ENCODE assay signal across 8 cellular contexts in the genomic region with DNA sequence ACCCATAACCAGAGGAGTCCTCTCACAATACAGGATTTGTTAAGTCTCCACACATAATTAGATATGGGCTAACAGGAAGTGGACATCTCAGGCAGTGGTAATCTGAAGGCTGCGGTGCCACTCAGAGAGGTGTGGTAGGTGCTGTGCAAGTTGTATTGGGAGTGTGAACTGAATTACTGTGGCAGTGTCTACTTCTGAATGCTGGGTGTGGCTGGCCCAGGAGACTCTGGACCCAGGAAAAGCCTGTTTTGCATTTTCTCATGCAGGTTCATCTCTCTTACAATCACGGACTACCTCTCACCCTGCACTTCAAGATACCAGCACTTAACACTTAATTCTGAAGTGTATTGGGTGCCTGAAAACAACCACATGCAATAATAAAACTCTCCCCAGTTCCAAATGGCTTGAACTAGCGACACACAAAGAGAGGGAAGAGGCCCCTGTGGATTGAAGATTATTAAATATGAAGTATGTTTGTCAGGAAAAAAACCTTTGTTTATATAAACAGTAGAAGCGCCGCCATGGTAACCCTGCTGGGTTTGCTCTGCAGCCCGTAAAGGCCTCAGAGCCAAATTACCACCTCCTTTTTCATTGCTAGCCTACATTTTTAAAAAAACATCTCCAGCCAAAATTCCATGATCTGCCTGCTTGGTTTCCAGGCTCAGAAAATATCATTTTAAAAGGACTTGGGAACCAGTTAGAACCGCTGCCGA.
DNase-seq lines count a peak whose midpoint lies in the region; ATAC-seq and TF ChIP-seq lines count a peak whose summit lies in the region.

No MANE protein-coding gene starts in this region.

- CTCF ChIA-PET in PC-9 (lab: Charles Lee) (no interaction called here), OCI-LY7 (lab: Charles Lee; ENCODE audit: unreplicated experiment) (no interaction called here)

- DNase-seq in DMS79 treated with DMSO at 0.1 percent for 48 hours (lab: John Stamatoyannopoulos, UW), result peak; percentile 89
- peak; percentile 50 to 54 for DNase-seq in PC-9
- DNase-seq in fibroblast of the conjunctiva (ENCODE audit: low read depth), result peak; percentile 42
- DNase-seq in retina, result peak; percentile 46
- DNase-seq in stimulated activated effector memory CD8-positive, alpha-beta T cell treated with anti-CD3 and anti-CD28 coated beads, Interleukin-12 subunit alpha, Interleukin-12 subunit beta, amount 100 ng/mL, for 72 hours (ENCODE audit: low spot score in 2 of 2), result no peak
- no peak for DNase-seq in OCI-LY7 (ENCODE audit: low spot score)
- no peak for DNase-seq in activated effector memory CD4-positive, alpha-beta T cell treated with Interleukin-2 at 50 U/mL for 16 hours

- no peak overlapping the region for H3K4me3 ChIP-seq in PC-9
- H3K4me3 ChIP-seq in OCI-LY7 (ENCODE audit: low read depth, low read length, poor library complexity, severe bottlenecking), result no peak overlapping the region

- intact Hi-C loops in PC-9 (cut with micrococcal nuclease; ENCODE audit: unreplicated experiment), result loop anchor here (5.0 to 10.0 kb wide), 3 partner anchors 172 to 845 kb away; a partner anchor contains a TSS
- intact Hi-C loops in OCI-LY7 (cut with micrococcal nuclease; ENCODE audit: unreplicated experiment), result loop anchor here (5.0 kb wide), 1 partner anchor 282 kb away; no protein-coding TSS in a partner anchor

- H3K9me2 ChIP-seq in PC-9 (ENCODE audit: insufficient read depth) (no peaks in the 10 kb centered on the region), OCI-LY7 (ENCODE audit: insufficient read depth, low read length) (no peaks in the 10 kb centered on the region)

- H3K4me2 ChIP-seq in PC-9 (no peak overlapping the region), OCI-LY7 (ENCODE audit: low read length) (no peak overlapping the region)

- TF ChIP-seq CTCF in PC-9 (conservative IDR thresholded peaks at IDR 0.05) (no peak), OCI-LY7 (conservative IDR thresholded peaks at IDR 0.05; ENCODE audit: low read length) (no peak)

- no peaks in the 10 kb centered on the region for H3K36me3 Mint-ChIP-seq in stimulated activated effector memory CD8-positive, alpha-beta T cell treated with anti-CD3 and anti-CD28 coated beads, Interleukin-12 subunit alpha, Interleukin-12 subunit beta, amount 100 ng/mL, for 72 hours

- no peak overlapping the region for H3K27ac Mint-ChIP-seq in stimulated activated effector memory CD8-positive, alpha-beta T cell treated with anti-CD3 and anti-CD28 coated beads, Interleukin-12 subunit alpha, Interleukin-12 subunit beta, amount 100 ng/mL, for 72 hours

- no peak overlapping the region for H3K27ac ChIP-seq in PC-9
- no peak overlapping the region for H3K27ac ChIP-seq in OCI-LY7 (ENCODE audit: low read depth, low read length, poor library complexity, severe bottlenecking)

- no peak for ATAC-seq in stimulated activated effector memory CD8-positive, alpha-beta T cell treated with anti-CD3 and anti-CD28 coated beads, Interleukin-12 subunit alpha, Interleukin-12 subunit beta, amount 100 ng/mL, for 72 hours
- no peak for ATAC-seq in HG02973 (IDR thresholded peaks at IDR 0.05; ENCODE audit: unreplicated experiment)

- H3K9me3 ChIP-seq in PC-9 (ENCODE audit: insufficient read depth, low read depth) (no peaks in the 10 kb centered on the region), OCI-LY7 (ENCODE audit: low read length) (no peaks in the 10 kb centered on the region)

- no peaks in the 10 kb centered on the region for H3K79me2 ChIP-seq in PC-9 (ENCODE audit: low read depth)
- no peaks in the 10 kb centered on the region for H3K79me2 ChIP-seq in OCI-LY7 (ENCODE audit: insufficient read depth, low read depth, low read length)

- H2AFZ ChIP-seq in PC-9 (no peak overlapping the region), OCI-LY7 (ENCODE audit: low read length) (no peak overlapping the region)

- POLR2A ChIA-PET in PC-9 (lab: Charles Lee; ENCODE audit: unreplicated experiment) (no interaction called here), OCI-LY7 (lab: Charles Lee) (no interaction called here)

- H3K4me1 Mint-ChIP-seq in stimulated activated effector memory CD8-positive, alpha-beta T cell treated with anti-CD3 and anti-CD28 coated beads, Interleukin-12 subunit alpha, Interleukin-12 subunit beta, amount 100 ng/mL, for 72 hours, result peaks cover 32% of the 10 kb centered on the region

- H3K4me1 ChIP-seq in PC-9 (replicated peaks; ENCODE audit: insufficient read depth), result peaks cover 9% of the 10 kb centered on the region; the same call in 1 of the 2 replicates
- H3K4me1 ChIP-seq in OCI-LY7 (ENCODE audit: insufficient read depth, low read length, poor library complexity, severe bottlenecking), result no peaks in the 10 kb centered on the region

- H3K9me3 Mint-ChIP-seq in stimulated activated effector memory CD8-positive, alpha-beta T cell treated with anti-CD3 and anti-CD28 coated beads, Interleukin-12 subunit alpha, Interleukin-12 subunit beta, amount 100 ng/mL, for 72 hours, result peaks cover 3% of the 10 kb centered on the region

- H3K27me3 ChIP-seq in PC-9 (ENCODE audit: insufficient read depth, low read depth), result peaks cover 13% of the 10 kb centered on the region

- no peaks in the 10 kb centered on the region for H3K36me3 ChIP-seq in PC-9 (ENCODE audit: low read depth)
- H3K36me3 ChIP-seq in OCI-LY7 (ENCODE audit: insufficient read depth, low read length), result no peaks in the 10 kb centered on the region

- peaks cover 9% of the 10 kb centered on the region; the same call in 1 of the 2 replicates for H3F3A ChIP-seq in PC-9 (ENCODE audit: insufficient read depth, low read depth)

- no TSS peak for BruUV-seq in PC-9 (replicated peaks; lab: Mats Ljungman, UMichigan)
- no TSS peak for BruUV-seq in OCI-LY7 (replicated peaks; lab: Mats Ljungman, UMichigan)

- H3K4me3 Mint-ChIP-seq in stimulated activated effector memory CD8-positive, alpha-beta T cell treated with anti-CD3 and anti-CD28 coated beads, Interleukin-12 subunit alpha, Interleukin-12 subunit beta, amount 100 ng/mL, for 72 hours, result no peak overlapping the region

- H4K20me1 ChIP-seq in PC-9 (ENCODE audit: insufficient read depth), result no peaks in the 10 kb centered on the region
- H4K20me1 ChIP-seq in OCI-LY7 (ENCODE audit: insufficient read depth, low read length), result no peaks in the 10 kb centered on the region

Comparison
In these comparisons a context has a peak if more than half of its experiments do, and no peak if none do; other contexts are left out.
1. DNase-seq: peak in DMS79 treated with DMSO at 0.1 percent for 48 hours (single experiment), PC-9 (2 of 2), fibroblast of the conjunctiva (single experiment) and retina (single experiment); none in stimulated activated effector memory CD8-positive, alpha-beta T cell treated with anti-CD3 and anti-CD28 coated beads, Interleukin-12 subunit alpha, Interleukin-12 subunit beta, amount 100 ng/mL, for 72 hours (0 of 2), OCI-LY7 (single experiment) and activated effector memory CD4-positive, alpha-beta T cell treated with Interleukin-2 at 50 U/mL for 16 hours (single experiment).